Comparison of ENCODE assay signal across 2 cellular contexts in the genomic region with DNA sequence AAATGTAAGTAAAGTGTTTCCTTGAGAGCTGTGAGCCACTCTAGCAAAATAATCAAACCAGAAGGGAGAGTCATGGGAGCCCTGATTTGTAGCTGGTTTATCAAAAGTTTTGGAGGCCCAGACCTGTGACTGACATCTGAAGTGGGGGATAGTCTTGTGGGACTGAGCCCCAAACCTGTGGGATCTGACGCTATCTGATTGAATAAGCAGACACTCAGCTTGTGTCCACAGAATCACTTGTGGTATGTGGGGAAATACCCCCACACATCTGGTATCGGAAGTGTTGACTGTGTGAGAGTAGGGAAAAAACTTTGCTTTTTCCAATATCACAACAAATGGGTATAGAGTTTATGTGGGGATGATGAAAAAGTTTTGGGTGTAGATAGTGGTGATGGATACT.
TF ChIP-seq lines count a peak whose summit lies in the region.

No MANE protein-coding gene starts in this region.

TF ChIP-seq in GM23338, 12 proteins besides CTCF, POLR2A, EP300 and RAD21 (continued from another document):
- TF ChIP-seq, protein P1, sequence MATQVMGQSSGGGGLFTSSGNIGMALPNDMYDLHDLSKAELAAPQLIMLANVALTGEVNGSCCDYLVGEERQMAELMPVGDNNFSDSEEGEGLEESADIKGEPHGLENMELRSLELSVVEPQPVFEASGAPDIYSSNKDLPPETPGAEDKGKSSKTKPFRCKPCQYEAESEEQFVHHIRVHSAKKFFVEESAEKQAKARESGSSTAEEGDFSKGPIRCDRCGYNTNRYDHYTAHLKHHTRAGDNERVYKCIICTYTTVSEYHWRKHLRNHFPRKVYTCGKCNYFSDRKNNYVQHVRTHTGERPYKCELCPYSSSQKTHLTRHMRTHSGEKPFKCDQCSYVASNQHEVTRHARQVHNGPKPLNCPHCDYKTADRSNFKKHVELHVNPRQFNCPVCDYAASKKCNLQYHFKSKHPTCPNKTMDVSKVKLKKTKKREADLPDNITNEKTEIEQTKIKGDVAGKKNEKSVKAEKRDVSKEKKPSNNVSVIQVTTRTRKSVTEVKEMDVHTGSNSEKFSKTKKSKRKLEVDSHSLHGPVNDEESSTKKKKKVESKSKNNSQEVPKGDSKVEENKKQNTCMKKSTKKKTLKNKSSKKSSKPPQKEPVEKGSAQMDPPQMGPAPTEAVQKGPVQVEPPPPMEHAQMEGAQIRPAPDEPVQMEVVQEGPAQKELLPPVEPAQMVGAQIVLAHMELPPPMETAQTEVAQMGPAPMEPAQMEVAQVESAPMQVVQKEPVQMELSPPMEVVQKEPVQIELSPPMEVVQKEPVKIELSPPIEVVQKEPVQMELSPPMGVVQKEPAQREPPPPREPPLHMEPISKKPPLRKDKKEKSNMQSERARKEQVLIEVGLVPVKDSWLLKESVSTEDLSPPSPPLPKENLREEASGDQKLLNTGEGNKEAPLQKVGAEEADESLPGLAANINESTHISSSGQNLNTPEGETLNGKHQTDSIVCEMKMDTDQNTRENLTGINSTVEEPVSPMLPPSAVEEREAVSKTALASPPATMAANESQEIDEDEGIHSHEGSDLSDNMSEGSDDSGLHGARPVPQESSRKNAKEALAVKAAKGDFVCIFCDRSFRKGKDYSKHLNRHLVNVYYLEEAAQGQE (IDR thresholded peaks at IDR 0.05; ENCODE audit: unreplicated experiment) = no peak

TF ChIP-seq in WTC11, 78 proteins besides CTCF, POLR2A, EP300 and RAD21 (continued from another document):
- TF ChIP-seq, protein P2, sequence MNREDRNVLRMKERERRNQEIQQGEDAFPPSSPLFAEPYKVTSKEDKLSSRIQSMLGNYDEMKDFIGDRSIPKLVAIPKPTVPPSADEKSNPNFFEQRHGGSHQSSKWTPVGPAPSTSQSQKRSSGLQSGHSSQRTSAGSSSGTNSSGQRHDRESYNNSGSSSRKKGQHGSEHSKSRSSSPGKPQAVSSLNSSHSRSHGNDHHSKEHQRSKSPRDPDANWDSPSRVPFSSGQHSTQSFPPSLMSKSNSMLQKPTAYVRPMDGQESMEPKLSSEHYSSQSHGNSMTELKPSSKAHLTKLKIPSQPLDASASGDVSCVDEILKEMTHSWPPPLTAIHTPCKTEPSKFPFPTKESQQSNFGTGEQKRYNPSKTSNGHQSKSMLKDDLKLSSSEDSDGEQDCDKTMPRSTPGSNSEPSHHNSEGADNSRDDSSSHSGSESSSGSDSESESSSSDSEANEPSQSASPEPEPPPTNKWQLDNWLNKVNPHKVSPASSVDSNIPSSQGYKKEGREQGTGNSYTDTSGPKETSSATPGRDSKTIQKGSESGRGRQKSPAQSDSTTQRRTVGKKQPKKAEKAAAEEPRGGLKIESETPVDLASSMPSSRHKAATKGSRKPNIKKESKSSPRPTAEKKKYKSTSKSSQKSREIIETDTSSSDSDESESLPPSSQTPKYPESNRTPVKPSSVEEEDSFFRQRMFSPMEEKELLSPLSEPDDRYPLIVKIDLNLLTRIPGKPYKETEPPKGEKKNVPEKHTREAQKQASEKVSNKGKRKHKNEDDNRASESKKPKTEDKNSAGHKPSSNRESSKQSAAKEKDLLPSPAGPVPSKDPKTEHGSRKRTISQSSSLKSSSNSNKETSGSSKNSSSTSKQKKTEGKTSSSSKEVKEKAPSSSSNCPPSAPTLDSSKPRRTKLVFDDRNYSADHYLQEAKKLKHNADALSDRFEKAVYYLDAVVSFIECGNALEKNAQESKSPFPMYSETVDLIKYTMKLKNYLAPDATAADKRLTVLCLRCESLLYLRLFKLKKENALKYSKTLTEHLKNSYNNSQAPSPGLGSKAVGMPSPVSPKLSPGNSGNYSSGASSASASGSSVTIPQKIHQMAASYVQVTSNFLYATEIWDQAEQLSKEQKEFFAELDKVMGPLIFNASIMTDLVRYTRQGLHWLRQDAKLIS (CRISPR knock-in tag; IDR thresholded peaks at IDR 0.05; ENCODE audit: borderline replicate concordance) = no peak
- no peak for TF ChIP-seq NFATC4 (CRISPR knock-in tag; IDR thresholded peaks at IDR 0.05)
